In the genomic region with DNA sequence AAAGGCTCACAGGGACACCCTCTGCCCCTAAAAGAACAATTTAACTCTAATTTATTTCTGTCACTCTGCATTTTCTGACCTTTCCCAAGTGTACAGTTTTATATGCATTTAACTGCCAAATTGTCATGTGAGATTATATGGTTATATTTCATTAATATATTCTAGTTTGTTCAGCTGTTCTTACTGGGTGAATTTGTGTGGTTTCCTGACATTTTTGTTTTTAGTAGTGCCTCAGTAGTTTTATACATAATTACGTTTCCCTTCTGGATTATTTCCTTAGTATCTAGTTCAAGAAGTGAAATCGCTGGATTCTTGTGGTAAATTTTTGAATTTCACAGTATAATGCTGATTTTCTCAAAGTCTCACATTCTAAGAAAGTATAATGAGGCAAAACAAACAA, we compare ENCODE assay signal across 20 cellular contexts. TPM values are rescaled to one million over a fixed set of nuclear protein-coding genes. Genes with fewer than 3 reads are reported as not detected.
A peak's percentile ranks its signal among the peaks of the same experiment; 100 is the strongest.
DNase-seq lines count a peak whose midpoint lies in the region; ATAC-seq and TF ChIP-seq lines count a peak whose summit lies in the region.
"Had no signal": no experiment of that assay in that cellular context is flagged by ENCODE, and none has a peak within 500 bp of the region (broad histone marks: within the 10 kb centered on the region; RNA-seq: fewer than 3 reads in every experiment).

No MANE protein-coding gene starts in this region.

- intact Hi-C loops in esophagus muscularis mucosa (cut with DNase I): no loop called here

- no peak for TF ChIP-seq EP300 in esophagus muscularis mucosa (IDR thresholded peaks at IDR 0.05)

- H3K27me3 Mint-ChIP-seq in osteocyte (ENCODE audit: unreplicated experiment): no peaks in the 10 kb centered on the region

- H3K4me3 Mint-ChIP-seq in osteocyte (ENCODE audit: unreplicated experiment): no peak overlapping the region

- POLR2A ChIA-PET in RWPE1 (lab: Yijun Ruan, JAX; ENCODE audit: low non-redundant PET) (no interaction called here), GM10248 (lab: Yijun Ruan, JAX) (no interaction called here)

- CTCF ChIA-PET in RWPE1 (lab: Yijun Ruan, JAX) (interaction anchor here (0.8 kb wide), 1 partner anchor 272 kb away, joined by 3 read pairs; no protein-coding TSS in a partner anchor), GM10248 (lab: Yijun Ruan, JAX) (interaction anchor here (1.4 kb wide), 1 partner anchor 10 kb away, joined by 4 read pairs; no protein-coding TSS in a partner anchor)

- H3K36me3 ChIP-seq in ACC112 (ENCODE audit: insufficient read depth, low read length) (no peaks in the 10 kb centered on the region), esophagus muscularis mucosa (no peaks in the 10 kb centered on the region)

- no peaks in the 10 kb centered on the region for H3K27me3 ChIP-seq in ACC112 (ENCODE audit: insufficient read depth, low read length)
- H3K27me3 ChIP-seq in esophagus muscularis mucosa: no peaks in the 10 kb centered on the region
- H3K27me3 ChIP-seq: MG63 had no signal

- H3K27ac ChIP-seq in ACC112 (ENCODE audit: low read depth, low read length): peak overlapping the region; percentile 97
- peak overlapping the region; percentile 64 for H3K27ac ChIP-seq in RWPE1
- peak overlapping the region; percentile 36 to 87 (median 70) for H3K27ac ChIP-seq in esophagus muscularis mucosa (replicated peaks in 1 of 4)
- H3K27ac ChIP-seq: C4-2B had no signal

- H3K4me1 ChIP-seq in ACC112 (ENCODE audit: control insufficient read depth, insufficient read depth, low read length, unreplicated experiment) (peaks cover 85% of the 10 kb centered on the region), esophagus muscularis mucosa (peaks cover 21 to 88% (median 81%) of the 10 kb centered on the region in 4 donors)

- peak overlapping the region; percentile 53 for H3K27ac Mint-ChIP-seq in osteocyte (ENCODE audit: unreplicated experiment)

- 90% methylated on average over 2 of the region's 2 CpGs for WGBS in esophagus muscularis mucosa

- H3K9me3 ChIP-seq in esophagus muscularis mucosa: peaks cover 0 to 4% (median 0%) of the 10 kb centered on the region in 4 donors
- H3K9me3 ChIP-seq: MG63 had no signal

- H3K9me3 Mint-ChIP-seq in osteocyte (ENCODE audit: unreplicated experiment): no peaks in the 10 kb centered on the region

- TF ChIP-seq POLR2A in esophagus muscularis mucosa (IDR thresholded peaks at IDR 0.05; ENCODE audit: low read depth): no peak

- DNase-seq in RWPE1 (ENCODE audit: low spot score): no peak
- no peak for DNase-seq in esophagus muscularis mucosa (ENCODE audit: extremely low spot score)
- no peak for DNase-seq in osteocyte (ENCODE audit: extremely low spot score, unreplicated experiment)
- DNase-seq in NCI-H526 (lab: John Stamatoyannopoulos, UW): no peak
- DNase-seq in NCI-H1694 treated with DMSO at 0.1 percent for 48 hours (lab: John Stamatoyannopoulos, UW): no peak
- DNase-seq in GM10248 (ENCODE audit: extremely low spot score): no peak
- DNase-seq: 8988T, DMS53, GDM1, Kasumi-1, MG63, NCI-H1048, NCI-H1417 treated with DMSO at 0.1 percent for 48 hours, NCI-H187 treated with DMSO at 0.1 percent for 48 hours, NCI-H748 treated with DMSO at 0.1 percent for 48 hours, SHP77 treated with DMSO at 0.1 percent for 48 hours had no signal

- no peak overlapping the region for H3K4me3 ChIP-seq in ACC112 (ENCODE audit: low read depth, low read length)
- H3K4me3 ChIP-seq in esophagus muscularis mucosa: no peak overlapping the region
- H3K4me3 ChIP-seq: MG63 had no signal

- no peak for TF ChIP-seq CTCF in RWPE1 (conservative IDR thresholded peaks at IDR 0.05; ENCODE audit: low read depth)
- TF ChIP-seq CTCF in esophagus muscularis mucosa (IDR thresholded peaks at IDR 0.05): no peak
- no peak for TF ChIP-seq CTCF in osteocyte (IDR thresholded peaks at IDR 0.05)
- no peak for TF ChIP-seq CTCF in GM10248 (IDR thresholded peaks at IDR 0.05; ENCODE audit: control extremely low read depth, extremely low read depth, low read depth, missing control alignments)

- H2AFZ ChIP-seq in ACC112 (ENCODE audit: low read length, unreplicated experiment): no peak overlapping the region

- peaks cover 4% of the 10 kb centered on the region for H3K36me3 Mint-ChIP-seq in osteocyte (ENCODE audit: unreplicated experiment)

- no peak for ATAC-seq in HG03354 (IDR thresholded peaks at IDR 0.05; ENCODE audit: poor library complexity, severe bottlenecking, unreplicated experiment)
- ATAC-seq: HCT116 had no signal

- peaks cover 88% of the 10 kb centered on the region for H3K4me1 Mint-ChIP-seq in osteocyte (ENCODE audit: unreplicated experiment)

- peaks cover 77% of the 10 kb centered on the region for H3K79me2 ChIP-seq in ACC112 (ENCODE audit: control insufficient read depth, insufficient read depth, low read length, unreplicated experiment)

RNA-seq across cellular contexts. Expression of gene EGFR, which starts 41.3 kb away (rescaled TPM):
- total RNA-seq in esophagus muscularis mucosa: 100 to 1,000 TPM in 2 of 4 donors, 10 to 100 TPM in 2; 79.3 to 125 (median 110) TPM
- total RNA-seq in osteocyte: 56.2 and 56.5 TPM in 2 replicates
